In the genomic region with DNA sequence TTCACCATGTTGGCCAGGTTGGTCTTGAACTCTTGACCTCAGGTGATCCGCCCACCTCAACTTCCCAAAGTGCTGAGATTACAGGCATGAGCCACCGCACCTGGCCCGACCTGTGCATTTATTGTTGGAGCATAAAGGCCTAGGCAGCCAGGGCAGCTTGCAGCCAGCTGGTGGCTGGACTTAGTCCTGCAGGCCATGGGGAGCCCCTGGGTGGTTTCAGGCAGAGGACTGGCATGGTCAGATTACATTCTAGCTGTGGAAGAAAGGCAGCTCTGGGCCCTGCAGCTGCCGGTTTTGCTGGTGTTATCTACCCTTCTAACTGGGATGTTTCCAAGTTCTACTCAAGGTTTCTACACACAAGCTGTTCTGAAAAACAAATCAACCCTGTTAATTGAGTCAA, we compare ENCODE assay signal across 1 cellular context.
TF ChIP-seq lines count a peak whose summit lies in the region.

No MANE protein-coding gene starts in this region.

TF ChIP-seq in WTC11, 78 proteins besides CTCF, POLR2A, EP300 and RAD21 (continued from another document):
- TF ChIP-seq, protein P1, sequence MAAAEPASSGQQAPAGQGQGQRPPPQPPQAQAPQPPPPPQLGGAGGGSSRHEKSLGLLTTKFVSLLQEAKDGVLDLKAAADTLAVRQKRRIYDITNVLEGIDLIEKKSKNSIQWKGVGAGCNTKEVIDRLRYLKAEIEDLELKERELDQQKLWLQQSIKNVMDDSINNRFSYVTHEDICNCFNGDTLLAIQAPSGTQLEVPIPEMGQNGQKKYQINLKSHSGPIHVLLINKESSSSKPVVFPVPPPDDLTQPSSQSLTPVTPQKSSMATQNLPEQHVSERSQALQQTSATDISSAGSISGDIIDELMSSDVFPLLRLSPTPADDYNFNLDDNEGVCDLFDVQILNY (CRISPR knock-in tag; IDR thresholded peaks at IDR 0.05), result no peak
- TF ChIP-seq FOXP1 (CRISPR knock-in tag; IDR thresholded peaks at IDR 0.05; ENCODE audit: borderline replicate concordance) (no peak), ATF1 (CRISPR knock-in tag; IDR thresholded peaks at IDR 0.05) (no peak), NFYB (CRISPR knock-in tag; conservative IDR thresholded peaks at IDR 0.05; ENCODE audit: low read depth) (no peak), ZNF671 (CRISPR knock-in tag; IDR thresholded peaks at IDR 0.05) (no peak)
- TF ChIP-seq, protein P2, sequence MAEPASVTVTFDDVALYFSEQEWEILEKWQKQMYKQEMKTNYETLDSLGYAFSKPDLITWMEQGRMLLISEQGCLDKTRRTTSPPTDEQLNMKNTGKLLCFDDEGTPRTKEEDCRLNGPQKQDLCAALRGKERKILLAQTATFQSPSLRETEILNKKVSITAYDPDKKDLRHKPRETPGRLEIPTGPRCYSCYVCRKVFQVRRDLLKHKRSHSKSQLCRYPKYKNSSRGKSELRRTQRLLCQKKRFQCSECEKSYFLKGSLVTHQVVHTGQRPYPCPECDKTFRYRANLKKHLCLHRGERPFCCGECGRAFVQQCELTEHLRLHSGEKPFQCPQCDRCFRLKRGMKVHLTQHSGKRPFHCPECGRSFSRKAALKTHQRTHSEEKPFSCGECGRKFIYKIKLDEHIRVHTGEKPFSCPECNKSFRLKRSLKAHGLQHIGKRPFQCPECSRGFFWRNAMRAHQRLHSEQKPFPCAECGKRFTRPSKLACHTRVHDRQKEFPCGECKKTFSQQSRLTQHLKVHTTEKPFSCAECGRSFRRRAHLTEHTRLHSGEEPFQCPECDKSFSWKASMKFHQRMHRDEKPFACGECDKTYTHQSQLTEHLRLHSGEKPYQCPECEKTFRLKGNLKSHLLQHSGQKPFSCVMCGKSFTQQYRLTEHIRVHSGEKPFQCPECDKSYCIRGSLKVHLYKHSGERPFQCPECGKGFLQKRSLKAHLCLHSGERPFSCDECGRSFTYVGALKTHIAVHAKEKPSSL (CRISPR knock-in tag; conservative IDR thresholded peaks at IDR 0.05), result no peak
- TF ChIP-seq, protein P3, sequence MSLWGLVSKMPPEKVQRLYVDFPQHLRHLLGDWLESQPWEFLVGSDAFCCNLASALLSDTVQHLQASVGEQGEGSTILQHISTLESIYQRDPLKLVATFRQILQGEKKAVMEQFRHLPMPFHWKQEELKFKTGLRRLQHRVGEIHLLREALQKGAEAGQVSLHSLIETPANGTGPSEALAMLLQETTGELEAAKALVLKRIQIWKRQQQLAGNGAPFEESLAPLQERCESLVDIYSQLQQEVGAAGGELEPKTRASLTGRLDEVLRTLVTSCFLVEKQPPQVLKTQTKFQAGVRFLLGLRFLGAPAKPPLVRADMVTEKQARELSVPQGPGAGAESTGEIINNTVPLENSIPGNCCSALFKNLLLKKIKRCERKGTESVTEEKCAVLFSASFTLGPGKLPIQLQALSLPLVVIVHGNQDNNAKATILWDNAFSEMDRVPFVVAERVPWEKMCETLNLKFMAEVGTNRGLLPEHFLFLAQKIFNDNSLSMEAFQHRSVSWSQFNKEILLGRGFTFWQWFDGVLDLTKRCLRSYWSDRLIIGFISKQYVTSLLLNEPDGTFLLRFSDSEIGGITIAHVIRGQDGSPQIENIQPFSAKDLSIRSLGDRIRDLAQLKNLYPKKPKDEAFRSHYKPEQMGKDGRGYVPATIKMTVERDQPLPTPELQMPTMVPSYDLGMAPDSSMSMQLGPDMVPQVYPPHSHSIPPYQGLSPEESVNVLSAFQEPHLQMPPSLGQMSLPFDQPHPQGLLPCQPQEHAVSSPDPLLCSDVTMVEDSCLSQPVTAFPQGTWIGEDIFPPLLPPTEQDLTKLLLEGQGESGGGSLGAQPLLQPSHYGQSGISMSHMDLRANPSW (CRISPR knock-in tag; conservative IDR thresholded peaks at IDR 0.05; ENCODE audit: low read depth), result no peak
- TF ChIP-seq, protein P4, sequence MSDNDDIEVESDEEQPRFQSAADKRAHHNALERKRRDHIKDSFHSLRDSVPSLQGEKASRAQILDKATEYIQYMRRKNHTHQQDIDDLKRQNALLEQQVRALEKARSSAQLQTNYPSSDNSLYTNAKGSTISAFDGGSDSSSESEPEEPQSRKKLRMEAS (CRISPR knock-in tag; IDR thresholded peaks at IDR 0.05), result no peak
- TF ChIP-seq, protein P5, sequence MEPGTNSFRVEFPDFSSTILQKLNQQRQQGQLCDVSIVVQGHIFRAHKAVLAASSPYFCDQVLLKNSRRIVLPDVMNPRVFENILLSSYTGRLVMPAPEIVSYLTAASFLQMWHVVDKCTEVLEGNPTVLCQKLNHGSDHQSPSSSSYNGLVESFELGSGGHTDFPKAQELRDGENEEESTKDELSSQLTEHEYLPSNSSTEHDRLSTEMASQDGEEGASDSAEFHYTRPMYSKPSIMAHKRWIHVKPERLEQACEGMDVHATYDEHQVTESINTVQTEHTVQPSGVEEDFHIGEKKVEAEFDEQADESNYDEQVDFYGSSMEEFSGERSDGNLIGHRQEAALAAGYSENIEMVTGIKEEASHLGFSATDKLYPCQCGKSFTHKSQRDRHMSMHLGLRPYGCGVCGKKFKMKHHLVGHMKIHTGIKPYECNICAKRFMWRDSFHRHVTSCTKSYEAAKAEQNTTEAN (CRISPR knock-in tag; IDR thresholded peaks at IDR 0.05), result no peak
